Comparison of ENCODE assay signal across 8 cellular contexts in the genomic region with DNA sequence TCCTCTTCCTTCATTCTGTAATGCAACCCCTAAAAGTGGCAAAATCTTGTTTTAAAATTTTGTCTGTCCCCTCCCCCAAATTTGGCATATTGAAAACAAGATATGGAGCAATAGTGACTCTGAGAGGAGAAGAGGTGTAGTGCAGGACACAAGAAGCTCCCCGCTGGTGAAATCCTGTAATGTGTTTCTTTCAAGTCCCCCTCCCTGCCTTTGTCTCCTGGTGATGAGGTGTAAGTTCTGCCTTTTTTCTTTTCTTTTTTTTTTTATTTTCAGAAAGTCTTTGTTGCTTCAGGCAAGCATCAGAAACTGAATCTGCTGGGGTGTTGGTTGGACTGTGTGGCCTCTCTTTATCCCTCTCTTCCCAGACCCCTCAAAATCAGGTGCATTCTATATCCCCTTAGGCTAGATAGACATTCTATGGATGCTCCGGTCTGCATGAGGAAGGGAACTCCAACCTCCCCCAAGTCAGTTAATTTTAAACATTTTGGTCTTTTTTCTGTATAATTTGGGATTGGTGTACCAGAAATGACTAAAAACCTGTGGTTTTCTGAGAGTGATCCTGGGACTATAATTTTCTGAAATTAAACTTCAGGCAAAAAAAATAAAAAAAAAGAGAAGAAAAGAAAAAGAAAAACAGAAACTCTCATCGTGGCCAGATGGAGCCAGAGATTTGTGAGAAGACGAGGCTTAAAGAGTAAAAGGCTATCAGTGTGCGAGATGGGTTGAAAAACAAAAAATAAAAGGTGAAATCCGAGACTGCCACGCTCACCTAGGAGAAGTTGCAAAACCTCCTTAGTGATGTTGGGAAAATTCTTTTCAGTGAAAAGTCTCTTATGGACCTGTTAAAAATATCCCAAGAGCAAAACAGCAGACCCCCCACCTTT. TPM values are rescaled to one million over a fixed set of nuclear protein-coding genes. Genes with fewer than 3 reads are reported as not detected.
DNase-seq lines count a peak whose midpoint lies in the region; ATAC-seq, FAIRE-seq and TF ChIP-seq lines count a peak whose summit lies in the region.

No MANE protein-coding gene starts in this region.

- no peak for ATAC-seq in HG03378 (IDR thresholded peaks at IDR 0.05; ENCODE audit: unreplicated experiment)

- H3K27ac ChIP-seq in liver (ENCODE audit: low read depth in 1 of 2, low read length in 2 of 2): peak overlapping the region; percentile 74 to 79

- H3K9me3 ChIP-seq in liver (ENCODE audit: control insufficient read depth in 4 of 4, low read length in 3 of 4): no peaks in the 10 kb centered on the region

- peak; percentile 31 for DNase-seq in DMS114 treated with DMSO at 0.1 percent for 48 hours (lab: John Stamatoyannopoulos, UW; ENCODE audit: unreplicated experiment)
- DNase-seq in M059J (ENCODE audit: low read depth): peak; percentile 32
- DNase-seq in amniotic epithelial cell (ENCODE audit: low read depth): peak; percentile 50
- no peak for DNase-seq in activated CD4-positive, alpha-beta T cell treated with anti-CD3 and anti-CD28 coated beads, Interleukin-2, amount 50 U/mL, for 1 hour
- no peak for DNase-seq in NCI-H1436 (lab: John Stamatoyannopoulos, UW)
- DNase-seq in GM12892 (ENCODE audit: insufficient read length): no peak

- no peak for TF ChIP-seq POLR2A in GM12892 (IDR thresholded peaks at IDR 0.05; ENCODE audit: low read depth, low read length)

- peak; percentile 90 to 91 for TF ChIP-seq RAD21 in liver (IDR thresholded peaks at IDR 0.05)

- TF ChIP-seq CTCF in liver (IDR thresholded peaks at IDR 0.05; ENCODE audit: low read depth, low read length, missing input control): peak; percentile 81

- H3K4me1 ChIP-seq in liver (ENCODE audit: control insufficient read depth in 4 of 4, insufficient read depth in 4 of 4, low read length in 3 of 4): peaks cover 6 to 44% (median 40%) of the 10 kb centered on the region in 4 donors

- H3K36me3 ChIP-seq in liver (ENCODE audit: control insufficient read depth in 4 of 4, insufficient read depth in 3 of 4, low read depth in 1 of 4, low read length in 3 of 4): no peaks in the 10 kb centered on the region

- WGBS in liver: 27% methylated on average over 7 of the region's 7 CpGs

- peak overlapping the region in 1 of 2 donors; percentile 26 for H3K9ac ChIP-seq in liver (ENCODE audit: low read depth in 1 of 2, low read length in 2 of 2)

- no peak for FAIRE-seq in GM12892 (lab: Jason Lieb, UNC)

- H3K4me3 ChIP-seq in liver (ENCODE audit: low read depth in 1 of 3, low read length in 3 of 3): no peak overlapping the region

- H3K27me3 ChIP-seq in liver (ENCODE audit: control insufficient read depth in 4 of 4, insufficient read depth in 4 of 4, low read length in 3 of 4): no peaks in the 10 kb centered on the region

TF ChIP-seq in liver, 16 proteins besides CTCF, POLR2A, EP300 and RAD21:
- TF ChIP-seq HNF4A (conservative IDR thresholded peaks at IDR 0.05) (peak in 1 of 2 donors; percentile 7), EGR1 (IDR thresholded peaks at IDR 0.05; ENCODE audit: low read depth in 2 of 2) (no peak), HNF4G (IDR thresholded peaks at IDR 0.05) (peak; percentile 19)

RNA-seq across cellular contexts. Expression of gene ACKR2, which starts 21.4 kb away (rescaled TPM):
- total RNA-seq in M059J (2014; rRNA removed; shearing (Covaris generic)): 0.02 TPM in 1 of 2 replicates, not detected in the other
- 10 to 100 TPM; 12.5 to 19.3 TPM for total RNA-seq in liver
- 1 to 10 TPM; 7.3 to 9.2 TPM for polyA plus RNA-seq in liver
- 0.32 TPM for polyA plus RNA-seq in GM12892 (2012; ENCODE audit: missing spikeins)

RNA-seq across cellular contexts. Expression of gene HIGD1A, which starts 26.4 kb away (rescaled TPM):
- 138 and 163 TPM in 2 replicates for total RNA-seq in M059J (2014; rRNA removed; shearing (Covaris generic))
- 100 to 1,000 TPM; 117 to 234 TPM for total RNA-seq in liver
- polyA plus RNA-seq in liver: 100 to 1,000 TPM; 256 TPM
- polyA plus RNA-seq in GM12892 (2012; ENCODE audit: missing spikeins): 174 TPM

RNA-seq across cellular contexts. Expression of gene CYP8B1, which starts 45.0 kb away (rescaled TPM):
- total RNA-seq in M059J (2014; rRNA removed; shearing (Covaris generic)): not detected in 2 replicates
- 100 to 1,000 TPM in 1 of 2 donors, 10 to 100 TPM in 1; 21.2 to 490 TPM for total RNA-seq in liver
- polyA plus RNA-seq in liver: 100 to 1,000 TPM; 218 to 229 TPM
- not detected for polyA plus RNA-seq in GM12892 (2012; ENCODE audit: missing spikeins)

RNA-seq across cellular contexts. Expression of gene CCDC13, which starts 57.6 kb away (rescaled TPM):
- 0.62 TPM in 1 of 2 replicates, not detected in the other for total RNA-seq in M059J (2014; rRNA removed; shearing (Covaris generic))
- total RNA-seq in liver: 1 to 10 TPM in 1 of 2 donors, under 1 TPM in 1; 0.42 to 2.3 TPM
- polyA plus RNA-seq in liver: 1 to 10 TPM in 1 of 2 donors, under 1 TPM in 1; 0.69 to 1.4 TPM
- 0.61 TPM for polyA plus RNA-seq in GM12892 (2012; ENCODE audit: missing spikeins)

Comparison
In these comparisons a context has a peak if more than half of its experiments do, and no peak if none do; other contexts are left out.
1. DNase-seq: peak in DMS114 treated with DMSO at 0.1 percent for 48 hours (single experiment), M059J (single experiment) and amniotic epithelial cell (single experiment); none in activated CD4-positive, alpha-beta T cell treated with anti-CD3 and anti-CD28 coated beads, Interleukin-2, amount 50 U/mL, for 1 hour (single experiment), NCI-H1436 (single experiment) and GM12892 (single experiment).
2. RNA of gene ACKR2, which starts 21.4 kb away (total RNA-seq): 12.5 to 19.3 TPM in liver; 0.02 TPM in M059J; every median in the first group is over 10 times any median in the second.
3. RNA of gene CYP8B1, which starts 45.0 kb away (total RNA-seq): 21.2 to 490 TPM in liver; not detected in M059J; every median in the first group is over 10 times any median in the second.